Comparison of ENCODE assay signal across 16 cellular contexts in genomic region chr22:46511391-46512370, GRCh38.
"Had no signal": no experiment of that assay in that cellular context is flagged by ENCODE, and none has a peak within 500 bp of the region (broad histone marks: within the 10 kb centered on the region; RNA-seq: fewer than 3 reads in every experiment).

No MANE protein-coding gene starts in this region.

- ATAC-seq: body of pancreas, gastrocnemius medialis, right cardiac atrium, SK-N-SH treated with all-trans-retinoic acid at 6 μM for 48 hours had no signal

- H3K4me3 ChIP-seq: body of pancreas, gastrocnemius medialis, heart right ventricle, tibial nerve had no signal

- H3K9me3 Mint-ChIP-seq: activated CD4-positive, alpha-beta T cell treated with anti-CD3 and anti-CD28 coated beads, Interleukin-2, amount 10 ng/mL, durations not matched to agents 7 days and 5 days; endodermal cell; neural crest cell had no signal

- DNase-seq: activated CD4-positive, alpha-beta T cell treated with anti-CD3 and anti-CD28 coated beads, Interleukin-2, amount 10 ng/mL, durations not matched to agents 7 days and 5 days; activated CD4-positive, CD25-positive, alpha-beta regulatory T cell; activated naive CD4-positive, alpha-beta T cell treated with anti-CD3 and anti-CD28 coated beads, Interleukin-2, amount 50 U/mL, for 16 hours; amniotic stem cell; body of pancreas; cerebellar nuclear complex; dermis blood vessel endothelial cell; endodermal cell; gastrocnemius medialis; heart right ventricle; kidney glomerular epithelial cell; right cardiac atrium; small intestine had no signal

- H3K4me3 Mint-ChIP-seq: activated CD4-positive, alpha-beta T cell treated with anti-CD3 and anti-CD28 coated beads, Interleukin-2, amount 10 ng/mL, durations not matched to agents 7 days and 5 days; endodermal cell; neural crest cell had no signal

- H3K27ac Mint-ChIP-seq: activated CD4-positive, alpha-beta T cell treated with anti-CD3 and anti-CD28 coated beads, Interleukin-2, amount 10 ng/mL, durations not matched to agents 7 days and 5 days; endodermal cell had no signal

- H3K4me1 Mint-ChIP-seq: activated CD4-positive, alpha-beta T cell treated with anti-CD3 and anti-CD28 coated beads, Interleukin-2, amount 10 ng/mL, durations not matched to agents 7 days and 5 days had no signal
